ENCODE assay signal across 14 cellular contexts in genomic region chr9:127049581-127049980, GRCh38.
A peak's percentile ranks its signal among the peaks of the same experiment; 100 is the strongest.
DNase-seq lines count a peak whose midpoint lies in the region; ATAC-seq and TF ChIP-seq lines count a peak whose summit lies in the region.
"Had no signal": no experiment of that assay in that cellular context is flagged by ENCODE, and none has a peak within 500 bp of the region (broad histone marks: within the 10 kb centered on the region; RNA-seq: fewer than 3 reads in every experiment).

No MANE protein-coding gene starts in this region.

- H3K27me3 Mint-ChIP-seq in activated T-helper 1 cell treated with anti-CD3 and anti-CD28 coated beads, Interleukin-12 subunit alpha, Interleukin-12 subunit beta, Interleukin-2, Interleukin-4 antibody, amounts not matched to agents 30 ng/mL and 10 ng/mL and 1 ng/mL, durations not matched to agents 14 hours and 24 hours and 36 hours (ENCODE audit: insufficient read depth), result peaks cover 4% of the 10 kb centered on the region
- peaks cover 5% of the 10 kb centered on the region for H3K27me3 Mint-ChIP-seq in activated naive CD8-positive, alpha-beta T cell treated with anti-CD3 and anti-CD28 coated beads, Interleukin-2, amount 50 U/mL, for 24 hours
- H3K27me3 Mint-ChIP-seq: central memory CD8-positive, alpha-beta T cell; IgD-negative memory B cell had no signal

- H3K4me1 Mint-ChIP-seq in activated T-helper 1 cell treated with anti-CD3 and anti-CD28 coated beads, Interleukin-12 subunit alpha, Interleukin-12 subunit beta, Interleukin-2, Interleukin-4 antibody, amounts not matched to agents 30 ng/mL and 10 ng/mL and 1 ng/mL, durations not matched to agents 14 hours and 24 hours and 36 hours (ENCODE audit: low read depth), result peaks cover 52% of the 10 kb centered on the region
- peaks cover 18% of the 10 kb centered on the region for H3K4me1 Mint-ChIP-seq in activated naive CD8-positive, alpha-beta T cell treated with anti-CD3 and anti-CD28 coated beads, Interleukin-2, amount 50 U/mL, for 24 hours

- 89 to 92% methylated on average over 8 of the region's 8 CpGs for WGBS in lower leg skin, 2 donors

- intact Hi-C loops in Right ventricle myocardium inferior (cut with DNase I) (no loop called here), lower leg skin (cut with DNase I; ENCODE audit: low total_unique reads) (no loop called here), upper lobe of right lung (cut with DNase I) (no loop called here)
- intact Hi-C loops in activated T-helper 1 cell treated with anti-CD3 and anti-CD28 coated beads, Interleukin-12 subunit alpha, Interleukin-12 subunit beta, Interleukin-2, Interleukin-4 antibody, amounts not matched to agents 30 ng/mL and 10 ng/mL and 1 ng/mL, durations not matched to agents 14 hours and 24 hours and 36 hours (cut with micrococcal nuclease), result loop anchor here (1.0 kb wide), 2 partner anchors 44 to 63 kb away; no protein-coding TSS in a partner anchor

- TF ChIP-seq POLR2A in lower leg skin (IDR thresholded peaks at IDR 0.05), result no peak

- peaks cover 0 to 44% of the 10 kb centered on the region in 2 donors for H3K4me1 ChIP-seq in right atrium auricular region
- H3K4me1 ChIP-seq in upper lobe of right lung, result peaks cover 37% of the 10 kb centered on the region

- no peak overlapping the region for H3K4me3 Mint-ChIP-seq in activated T-helper 1 cell treated with anti-CD3 and anti-CD28 coated beads, Interleukin-12 subunit alpha, Interleukin-12 subunit beta, Interleukin-2, Interleukin-4 antibody, amounts not matched to agents 30 ng/mL and 10 ng/mL and 1 ng/mL, durations not matched to agents 14 hours and 24 hours and 36 hours
- no peak overlapping the region for H3K4me3 Mint-ChIP-seq in activated naive CD8-positive, alpha-beta T cell treated with anti-CD3 and anti-CD28 coated beads, Interleukin-2, amount 50 U/mL, for 24 hours

- no peak overlapping the region for H3K4me3 ChIP-seq in right atrium auricular region
- no peak overlapping the region for H3K4me3 ChIP-seq in lower leg skin (ENCODE audit: low read depth, poor library complexity, severe bottlenecking)
- H3K4me3 ChIP-seq in upper lobe of right lung, result no peak overlapping the region

- ATAC-seq in Right ventricle myocardium inferior (no peak), upper lobe of right lung (peak; percentile 30), GM21367 (IDR thresholded peaks at IDR 0.05; ENCODE audit: unreplicated experiment) (no peak)
- ATAC-seq in activated naive CD8-positive, alpha-beta T cell treated with anti-CD3 and anti-CD28 coated beads, Interleukin-2, amount 50 U/mL, for 24 hours, result no peak

- H3K36me3 Mint-ChIP-seq in activated T-helper 1 cell treated with anti-CD3 and anti-CD28 coated beads, Interleukin-12 subunit alpha, Interleukin-12 subunit beta, Interleukin-2, Interleukin-4 antibody, amounts not matched to agents 30 ng/mL and 10 ng/mL and 1 ng/mL, durations not matched to agents 14 hours and 24 hours and 36 hours (ENCODE audit: low read depth), result peaks cover 4% of the 10 kb centered on the region
- H3K36me3 Mint-ChIP-seq in activated naive CD8-positive, alpha-beta T cell treated with anti-CD3 and anti-CD28 coated beads, Interleukin-2, amount 50 U/mL, for 24 hours (ENCODE audit: low read depth), result no peaks in the 10 kb centered on the region
- H3K36me3 Mint-ChIP-seq: activated naive CD8-positive, alpha-beta T cell treated with anti-CD3 and anti-CD28 coated beads, Interleukin-2, amount 10 ng/mL, durations not matched to agents 7 days and 5 days had no signal

- peak overlapping the region in 1 of 2 donors; percentile 3 for H3K27ac ChIP-seq in right atrium auricular region
- H3K27ac ChIP-seq in upper lobe of right lung, result peak overlapping the region; percentile 32

- no peaks in the 10 kb centered on the region for H3K9me3 Mint-ChIP-seq in activated T-helper 1 cell treated with anti-CD3 and anti-CD28 coated beads, Interleukin-12 subunit alpha, Interleukin-12 subunit beta, Interleukin-2, Interleukin-4 antibody, amounts not matched to agents 30 ng/mL and 10 ng/mL and 1 ng/mL, durations not matched to agents 14 hours and 24 hours and 36 hours
- H3K9me3 Mint-ChIP-seq in activated naive CD8-positive, alpha-beta T cell treated with anti-CD3 and anti-CD28 coated beads, Interleukin-2, amount 50 U/mL, for 24 hours, result no peaks in the 10 kb centered on the region
- H3K9me3 Mint-ChIP-seq: activated naive CD8-positive, alpha-beta T cell treated with anti-CD3 and anti-CD28 coated beads, Interleukin-2, amount 10 ng/mL, durations not matched to agents 7 days and 5 days; central memory CD8-positive, alpha-beta T cell; IgD-negative memory B cell had no signal

- H3K27me3 ChIP-seq in right atrium auricular region (no peaks in the 10 kb centered on the region), upper lobe of right lung (no peaks in the 10 kb centered on the region)
- H3K27me3 ChIP-seq: esophagus muscularis mucosa had no signal

- H3K9me3 ChIP-seq in right atrium auricular region (no peaks in the 10 kb centered on the region), upper lobe of right lung (no peaks in the 10 kb centered on the region)
- H3K9me3 ChIP-seq: esophagus muscularis mucosa had no signal

- DNase-seq in right atrium auricular region (ENCODE audit: low spot score), result peak; percentile 53
- no peak for DNase-seq in Right ventricle myocardium inferior (ENCODE audit: missing footprints)
- no peak for DNase-seq in activated T-helper 1 cell treated with anti-CD3 and anti-CD28 coated beads, Interleukin-12 subunit alpha, Interleukin-12 subunit beta, Interleukin-2, Interleukin-4 antibody, amounts not matched to agents 30 ng/mL and 10 ng/mL and 1 ng/mL, durations not matched to agents 14 hours and 24 hours and 36 hours (ENCODE audit: low spot score)
- peak; percentile 10 to 34 for DNase-seq in lower leg skin (ENCODE audit: low spot score in 2 of 2)
- no peak for DNase-seq in upper lobe of right lung
- no peak for DNase-seq in middle frontal gyrus (ENCODE audit: extremely low spot score, low spot score)
- DNase-seq in activated naive CD8-positive, alpha-beta T cell treated with anti-CD3 and anti-CD28 coated beads, Interleukin-2, amount 50 U/mL, for 24 hours, result no peak
- DNase-seq: activated CD4-positive, CD25-positive, alpha-beta regulatory T cell treated with anti-CD3 and anti-CD28 coated beads, Interleukin-2, amount 50 U/mL, for 72 hours; activated naive CD8-positive, alpha-beta T cell treated with anti-CD3 and anti-CD28 coated beads, Interleukin-2, amount 10 ng/mL, durations not matched to agents 7 days and 5 days; activated T-cell treated with anti-CD3 and anti-CD28 coated beads for 4 hours had no signal

- no peak for TF ChIP-seq CTCF in right atrium auricular region (IDR thresholded peaks at IDR 0.05)
- TF ChIP-seq CTCF in lower leg skin (IDR thresholded peaks at IDR 0.05), result no peak
- TF ChIP-seq CTCF in upper lobe of right lung (IDR thresholded peaks at IDR 0.05), result no peak

- no peaks in the 10 kb centered on the region for H3K36me3 ChIP-seq in right atrium auricular region
- H3K36me3 ChIP-seq in upper lobe of right lung, result no peaks in the 10 kb centered on the region
- H3K36me3 ChIP-seq: esophagus muscularis mucosa had no signal

- H3K27ac Mint-ChIP-seq in activated T-helper 1 cell treated with anti-CD3 and anti-CD28 coated beads, Interleukin-12 subunit alpha, Interleukin-12 subunit beta, Interleukin-2, Interleukin-4 antibody, amounts not matched to agents 30 ng/mL and 10 ng/mL and 1 ng/mL, durations not matched to agents 14 hours and 24 hours and 36 hours, result peak overlapping the region; percentile 18
- H3K27ac Mint-ChIP-seq in activated naive CD8-positive, alpha-beta T cell treated with anti-CD3 and anti-CD28 coated beads, Interleukin-2, amount 50 U/mL, for 24 hours, result no peak overlapping the region

Comparison
In these comparisons a context has a peak if more than half of its experiments do, and no peak if none do; other contexts are left out.
1. DNase-seq: peak in right atrium auricular region (single experiment) and lower leg skin (2 of 2); none in Right ventricle myocardium inferior (single experiment), activated T-helper 1 cell treated with anti-CD3 and anti-CD28 coated beads, Interleukin-12 subunit alpha, Interleukin-12 subunit beta, Interleukin-2, Interleukin-4 antibody, amounts not matched to agents 30 ng/mL and 10 ng/mL and 1 ng/mL, durations not matched to agents 14 hours and 24 hours and 36 hours (single experiment), upper lobe of right lung (single experiment), middle frontal gyrus (single experiment) and activated naive CD8-positive, alpha-beta T cell treated with anti-CD3 and anti-CD28 coated beads, Interleukin-2, amount 50 U/mL, for 24 hours (single experiment).